ENCODE assay signal across 10 cellular contexts in genomic region chr2:239303711-239304532, GRCh38.
DNase-seq lines count a peak whose midpoint lies in the region; ATAC-seq lines count a peak whose summit lies in the region.
"Had no signal": no experiment of that assay in that cellular context is flagged by ENCODE, and none has a peak within 500 bp of the region (broad histone marks: within the 10 kb centered on the region; RNA-seq: fewer than 3 reads in every experiment).

No MANE protein-coding gene starts in this region.

- DNase-seq in activated CD4-positive, alpha-beta T cell treated with anti-CD3 and anti-CD28 coated beads for 48 hours = peak; percentile 34
- DNase-seq in activated CD4-positive, alpha-beta T cell treated with anti-CD3 and anti-CD28 coated beads for 4 hours = no peak
- DNase-seq in effector memory CD8-positive, alpha-beta T cell = no peak
- DNase-seq in NCI-H187 treated with DMSO at 0.1 percent for 48 hours (lab: John Stamatoyannopoulos, UW) (no peak), NOMO-1 (lab: John Stamatoyannopoulos, UW; ENCODE audit: unreplicated experiment in 2 of 2) (no peak)
- DNase-seq: central memory CD4-positive, alpha-beta T cell; thyroid gland had no signal

- H3K4me3 Mint-ChIP-seq in effector memory CD8-positive, alpha-beta T cell = peak overlapping the region; percentile 10 to 51
- H3K4me3 Mint-ChIP-seq in stimulated activated memory B cell treated with anti-CD40 and anti-IgM and Interleukin-4, amounts not matched to agents 10 μg/mL and 1 μg/mL and 100 μg/mL, for 72 hours = peak overlapping the region; percentile 20

- peak; percentile 53 for ATAC-seq in HG03139 (IDR thresholded peaks at IDR 0.05; ENCODE audit: unreplicated experiment)
- ATAC-seq in effector memory CD8-positive, alpha-beta T cell (replicated peaks) = peak; percentile 91
- ATAC-seq in stimulated activated memory B cell treated with anti-CD40 and anti-IgM and Interleukin-4, amounts not matched to agents 10 μg/mL and 1 μg/mL and 100 μg/mL, for 72 hours = peak; percentile 63
- no peak for ATAC-seq in GM21360 (IDR thresholded peaks at IDR 0.05; ENCODE audit: unreplicated experiment)

- H3K4me1 Mint-ChIP-seq in effector memory CD8-positive, alpha-beta T cell (ENCODE audit: low read depth in 2 of 2) = peaks cover 20 to 29% of the 10 kb centered on the region in 2 donors
- H3K4me1 Mint-ChIP-seq in stimulated activated memory B cell treated with anti-CD40 and anti-IgM and Interleukin-4, amounts not matched to agents 10 μg/mL and 1 μg/mL and 100 μg/mL, for 72 hours = peaks cover 50% of the 10 kb centered on the region

- no peaks in the 10 kb centered on the region for H3K27me3 Mint-ChIP-seq in effector memory CD8-positive, alpha-beta T cell
- peaks cover 9% of the 10 kb centered on the region for H3K27me3 Mint-ChIP-seq in stimulated activated memory B cell treated with anti-CD40 and anti-IgM and Interleukin-4, amounts not matched to agents 10 μg/mL and 1 μg/mL and 100 μg/mL, for 72 hours

- no peaks in the 10 kb centered on the region for H3K9me3 Mint-ChIP-seq in effector memory CD8-positive, alpha-beta T cell
- H3K9me3 Mint-ChIP-seq in stimulated activated memory B cell treated with anti-CD40 and anti-IgM and Interleukin-4, amounts not matched to agents 10 μg/mL and 1 μg/mL and 100 μg/mL, for 72 hours = no peaks in the 10 kb centered on the region

- H3K36me3 Mint-ChIP-seq in effector memory CD8-positive, alpha-beta T cell (ENCODE audit: insufficient read depth) = no peaks in the 10 kb centered on the region
- H3K36me3 Mint-ChIP-seq in stimulated activated memory B cell treated with anti-CD40 and anti-IgM and Interleukin-4, amounts not matched to agents 10 μg/mL and 1 μg/mL and 100 μg/mL, for 72 hours = peaks cover 11% of the 10 kb centered on the region

- peak overlapping the region; percentile 38 to 77 for H3K27ac Mint-ChIP-seq in effector memory CD8-positive, alpha-beta T cell
- H3K27ac Mint-ChIP-seq in stimulated activated memory B cell treated with anti-CD40 and anti-IgM and Interleukin-4, amounts not matched to agents 10 μg/mL and 1 μg/mL and 100 μg/mL, for 72 hours = peak overlapping the region; percentile 34
